ENCODE assay signal across 1 cellular context in the genomic region with DNA sequence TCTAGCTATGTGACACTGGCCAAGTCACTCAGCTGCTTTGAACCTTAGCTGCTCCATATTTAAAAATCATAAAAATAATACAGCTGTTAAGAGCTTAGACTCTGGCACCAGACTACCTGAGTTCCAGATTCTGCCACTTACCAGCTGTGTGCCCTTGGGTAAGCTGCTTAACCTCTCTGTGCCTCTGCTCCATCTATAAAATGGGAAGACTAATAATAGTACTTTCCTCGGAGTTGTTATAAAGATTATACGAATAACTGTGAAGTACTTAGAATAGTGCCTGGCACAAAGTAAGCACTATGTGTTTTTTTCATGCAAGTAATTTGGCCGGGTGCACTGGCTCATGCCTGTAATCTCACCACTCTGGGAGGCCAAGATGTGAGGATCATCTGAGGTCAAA.
TF ChIP-seq lines count a peak whose summit lies in the region.

No MANE protein-coding gene starts in this region.

TF ChIP-seq in GM23338, 12 proteins besides CTCF, POLR2A, EP300 and RAD21 (continued from another document):
- TF ChIP-seq, protein P1, sequence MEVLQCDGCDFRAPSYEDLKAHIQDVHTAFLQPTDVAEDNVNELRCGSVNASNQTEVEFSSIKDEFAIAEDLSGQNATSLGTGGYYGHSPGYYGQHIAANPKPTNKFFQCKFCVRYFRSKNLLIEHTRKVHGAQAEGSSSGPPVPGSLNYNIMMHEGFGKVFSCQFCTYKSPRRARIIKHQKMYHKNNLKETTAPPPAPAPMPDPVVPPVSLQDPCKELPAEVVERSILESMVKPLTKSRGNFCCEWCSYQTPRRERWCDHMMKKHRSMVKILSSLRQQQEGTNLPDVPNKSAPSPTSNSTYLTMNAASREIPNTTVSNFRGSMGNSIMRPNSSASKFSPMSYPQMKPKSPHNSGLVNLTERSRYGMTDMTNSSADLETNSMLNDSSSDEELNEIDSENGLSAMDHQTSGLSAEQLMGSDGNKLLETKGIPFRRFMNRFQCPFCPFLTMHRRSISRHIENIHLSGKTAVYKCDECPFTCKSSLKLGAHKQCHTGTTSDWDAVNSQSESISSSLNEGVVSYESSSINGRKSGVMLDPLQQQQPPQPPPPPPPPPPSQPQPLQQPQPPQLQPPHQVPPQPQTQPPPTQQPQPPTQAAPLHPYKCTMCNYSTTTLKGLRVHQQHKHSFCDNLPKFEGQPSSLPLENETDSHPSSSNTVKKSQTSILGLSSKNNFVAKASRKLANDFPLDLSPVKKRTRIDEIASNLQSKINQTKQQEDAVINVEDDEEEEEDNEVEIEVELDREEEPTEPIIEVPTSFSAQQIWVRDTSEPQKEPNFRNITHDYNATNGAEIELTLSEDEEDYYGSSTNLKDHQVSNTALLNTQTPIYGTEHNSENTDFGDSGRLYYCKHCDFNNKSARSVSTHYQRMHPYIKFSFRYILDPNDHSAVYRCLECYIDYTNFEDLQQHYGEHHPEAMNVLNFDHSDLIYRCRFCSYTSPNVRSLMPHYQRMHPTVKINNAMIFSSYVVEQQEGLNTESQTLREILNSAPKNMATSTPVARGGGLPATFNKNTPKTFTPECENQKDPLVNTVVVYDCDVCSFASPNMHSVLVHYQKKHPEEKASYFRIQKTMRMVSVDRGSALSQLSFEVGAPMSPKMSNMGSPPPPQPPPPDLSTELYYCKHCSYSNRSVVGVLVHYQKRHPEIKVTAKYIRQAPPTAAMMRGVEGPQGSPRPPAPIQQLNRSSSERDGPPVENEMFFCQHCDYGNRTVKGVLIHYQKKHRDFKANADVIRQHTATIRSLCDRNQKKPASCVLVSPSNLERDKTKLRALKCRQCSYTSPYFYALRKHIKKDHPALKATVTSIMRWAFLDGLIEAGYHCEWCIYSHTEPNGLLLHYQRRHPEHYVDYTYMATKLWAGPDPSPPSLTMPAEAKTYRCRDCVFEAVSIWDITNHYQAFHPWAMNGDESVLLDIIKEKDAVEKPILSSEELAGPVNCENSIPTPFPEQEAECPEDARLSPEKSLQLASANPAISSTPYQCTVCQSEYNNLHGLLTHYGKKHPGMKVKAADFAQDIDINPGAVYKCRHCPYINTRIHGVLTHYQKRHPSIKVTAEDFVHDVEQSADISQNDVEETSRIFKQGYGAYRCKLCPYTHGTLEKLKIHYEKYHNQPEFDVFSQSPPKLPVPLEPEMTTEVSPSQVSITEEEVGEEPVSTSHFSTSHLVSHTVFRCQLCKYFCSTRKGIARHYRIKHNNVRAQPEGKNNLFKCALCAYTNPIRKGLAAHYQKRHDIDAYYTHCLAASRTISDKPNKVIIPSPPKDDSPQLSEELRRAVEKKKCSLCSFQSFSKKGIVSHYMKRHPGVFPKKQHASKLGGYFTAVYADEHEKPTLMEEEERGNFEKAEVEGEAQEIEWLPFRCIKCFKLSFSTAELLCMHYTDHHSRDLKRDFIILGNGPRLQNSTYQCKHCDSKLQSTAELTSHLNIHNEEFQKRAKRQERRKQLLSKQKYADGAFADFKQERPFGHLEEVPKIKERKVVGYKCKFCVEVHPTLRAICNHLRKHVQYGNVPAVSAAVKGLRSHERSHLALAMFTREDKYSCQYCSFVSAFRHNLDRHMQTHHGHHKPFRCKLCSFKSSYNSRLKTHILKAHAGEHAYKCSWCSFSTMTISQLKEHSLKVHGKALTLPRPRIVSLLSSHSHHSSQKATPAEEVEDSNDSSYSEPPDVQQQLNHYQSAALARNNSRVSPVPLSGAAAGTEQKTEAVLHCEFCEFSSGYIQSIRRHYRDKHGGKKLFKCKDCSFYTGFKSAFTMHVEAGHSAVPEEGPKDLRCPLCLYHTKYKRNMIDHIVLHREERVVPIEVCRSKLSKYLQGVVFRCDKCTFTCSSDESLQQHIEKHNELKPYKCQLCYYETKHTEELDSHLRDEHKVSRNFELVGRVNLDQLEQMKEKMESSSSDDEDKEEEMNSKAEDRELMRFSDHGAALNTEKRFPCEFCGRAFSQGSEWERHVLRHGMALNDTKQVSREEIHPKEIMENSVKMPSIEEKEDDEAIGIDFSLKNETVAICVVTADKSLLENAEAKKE (CRISPR knock-in tag; IDR thresholded peaks at IDR 0.05) = no peak
- no peak for TF ChIP-seq NANOG (IDR thresholded peaks at IDR 0.05; ENCODE audit: borderline replicate concordance)
- TF ChIP-seq POLR2AphosphoS5 (IDR thresholded peaks at IDR 0.05; ENCODE audit: low read depth) = no peak
- no peak for TF ChIP-seq CREB1 (CRISPR knock-in tag; IDR thresholded peaks at IDR 0.05; ENCODE audit: low read depth)
- no peak for TF ChIP-seq EZH2 (IDR thresholded peaks at IDR 0.05; ENCODE audit: low read depth, unreplicated experiment)
- TF ChIP-seq EZH2phosphoT487 (IDR thresholded peaks at IDR 0.05; ENCODE audit: unreplicated experiment) = no peak
- TF ChIP-seq ZNF331 (CRISPR knock-in tag; IDR thresholded peaks at IDR 0.05; ENCODE audit: low read depth) = no peak
- TF ChIP-seq ZNF114 (CRISPR knock-in tag; IDR thresholded peaks at IDR 0.05) = no peak
- TF ChIP-seq, protein P2, sequence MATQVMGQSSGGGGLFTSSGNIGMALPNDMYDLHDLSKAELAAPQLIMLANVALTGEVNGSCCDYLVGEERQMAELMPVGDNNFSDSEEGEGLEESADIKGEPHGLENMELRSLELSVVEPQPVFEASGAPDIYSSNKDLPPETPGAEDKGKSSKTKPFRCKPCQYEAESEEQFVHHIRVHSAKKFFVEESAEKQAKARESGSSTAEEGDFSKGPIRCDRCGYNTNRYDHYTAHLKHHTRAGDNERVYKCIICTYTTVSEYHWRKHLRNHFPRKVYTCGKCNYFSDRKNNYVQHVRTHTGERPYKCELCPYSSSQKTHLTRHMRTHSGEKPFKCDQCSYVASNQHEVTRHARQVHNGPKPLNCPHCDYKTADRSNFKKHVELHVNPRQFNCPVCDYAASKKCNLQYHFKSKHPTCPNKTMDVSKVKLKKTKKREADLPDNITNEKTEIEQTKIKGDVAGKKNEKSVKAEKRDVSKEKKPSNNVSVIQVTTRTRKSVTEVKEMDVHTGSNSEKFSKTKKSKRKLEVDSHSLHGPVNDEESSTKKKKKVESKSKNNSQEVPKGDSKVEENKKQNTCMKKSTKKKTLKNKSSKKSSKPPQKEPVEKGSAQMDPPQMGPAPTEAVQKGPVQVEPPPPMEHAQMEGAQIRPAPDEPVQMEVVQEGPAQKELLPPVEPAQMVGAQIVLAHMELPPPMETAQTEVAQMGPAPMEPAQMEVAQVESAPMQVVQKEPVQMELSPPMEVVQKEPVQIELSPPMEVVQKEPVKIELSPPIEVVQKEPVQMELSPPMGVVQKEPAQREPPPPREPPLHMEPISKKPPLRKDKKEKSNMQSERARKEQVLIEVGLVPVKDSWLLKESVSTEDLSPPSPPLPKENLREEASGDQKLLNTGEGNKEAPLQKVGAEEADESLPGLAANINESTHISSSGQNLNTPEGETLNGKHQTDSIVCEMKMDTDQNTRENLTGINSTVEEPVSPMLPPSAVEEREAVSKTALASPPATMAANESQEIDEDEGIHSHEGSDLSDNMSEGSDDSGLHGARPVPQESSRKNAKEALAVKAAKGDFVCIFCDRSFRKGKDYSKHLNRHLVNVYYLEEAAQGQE (IDR thresholded peaks at IDR 0.05; ENCODE audit: unreplicated experiment) = no peak
- TF ChIP-seq JUNB (IDR thresholded peaks at IDR 0.05; ENCODE audit: unreplicated experiment) = no peak
- TF ChIP-seq STAT1 (IDR thresholded peaks at IDR 0.05; ENCODE audit: unreplicated experiment) = no peak
TF ChIP-seq in GM23338: peak in this region for 0.
